In genomic region chr6:195861-196360, GRCh38 we compare ENCODE assay signal across 11 cellular contexts.
DNase-seq lines count a peak whose midpoint lies in the region; FAIRE-seq lines count a peak whose summit lies in the region.
"Had no signal": no experiment of that assay in that cellular context is flagged by ENCODE, and none has a peak within 500 bp of the region (broad histone marks: within the 10 kb centered on the region; RNA-seq: fewer than 3 reads in every experiment).

No MANE protein-coding gene starts in this region.

- no peak for DNase-seq in GM19239 (ENCODE audit: insufficient read length, low spot score)
- DNase-seq in activated T-cell treated with anti-CD3 and anti-CD28 coated beads, Interleukin-2, amount 50 U/mL, for 1 hour: peak; percentile 37
- peak; percentile 11 for DNase-seq in globus pallidus (ENCODE audit: low spot score)
- peak; percentile 58 to 65 for DNase-seq in stimulated activated CD4-positive, alpha-beta T cell treated with anti-CD3 and anti-CD28 coated beads, Interleukin-2, amount 100 ng/mL, for 24 hours
- no peak for DNase-seq in SW 1271 (lab: John Stamatoyannopoulos, UW)
- DNase-seq in NCI-H1092 treated with DMSO at 0.1 percent for 48 hours (lab: John Stamatoyannopoulos, UW): no peak
- no peak for DNase-seq in GM19238 (ENCODE audit: insufficient read length, low spot score)
- DNase-seq in NCI-H1694 (lab: John Stamatoyannopoulos, UW): no peak
- DNase-seq: GF-D8, Kasumi-1 had no signal

- peak; percentile 37 for FAIRE-seq in GM19239 (lab: Jason Lieb, UNC)
- FAIRE-seq: endometrium had no signal

Comparison
In these comparisons a context has a peak if more than half of its experiments do, and no peak if none do; other contexts are left out.
1. DNase-seq: peak in activated T-cell treated with anti-CD3 and anti-CD28 coated beads, Interleukin-2, amount 50 U/mL, for 1 hour (single experiment), globus pallidus (single experiment) and stimulated activated CD4-positive, alpha-beta T cell treated with anti-CD3 and anti-CD28 coated beads, Interleukin-2, amount 100 ng/mL, for 24 hours (2 of 2); none in GM19239 (single experiment), SW 1271 (0 of 2), NCI-H1092 treated with DMSO at 0.1 percent for 48 hours (single experiment), GM19238 (single experiment) and NCI-H1694 (single experiment).